ENCODE assay signal across 8 cellular contexts in genomic region chr2:9174771-9175441, GRCh38. TPM values are rescaled to one million over a fixed set of nuclear protein-coding genes. Genes with fewer than 3 reads are reported as not detected.
A peak's percentile ranks its signal among the peaks of the same experiment; 100 is the strongest.
DNase-seq lines count a peak whose midpoint lies in the region; ATAC-seq and TF ChIP-seq lines count a peak whose summit lies in the region.

No MANE protein-coding gene starts in this region.

- TF ChIP-seq CTCF in cardiac muscle cell (IDR thresholded peaks at IDR 0.05; ENCODE audit: low read depth, low read length) (no peak), OCI-LY7 (conservative IDR thresholded peaks at IDR 0.05; ENCODE audit: low read length) (no peak), fibroblast of lung (conservative IDR thresholded peaks at IDR 0.05 in 1 of 2, IDR thresholded peaks at IDR 0.05 in 1 of 2; ENCODE audit: low read depth in 1 of 2, low read length in 2 of 2) (no peak), type B pancreatic cell (conservative IDR thresholded peaks at IDR 0.05) (no peak)

- peaks cover 41% of the 10 kb centered on the region for H3K4me1 Mint-ChIP-seq in type B pancreatic cell (ENCODE audit: unreplicated experiment)

- H3K4me2 ChIP-seq in OCI-LY7 (ENCODE audit: low read length) (peak overlapping the region; percentile 23; the same call in 1 of the 2 replicates), fibroblast of lung (ENCODE audit: extremely low read depth, insufficient read depth, low read length) (peak overlapping the region; percentile 50)

- H3K9ac ChIP-seq in fibroblast of lung (ENCODE audit: insufficient read depth, low read length), result no peak overlapping the region

- H3K4me3 ChIP-seq in cardiac muscle cell, result no peak overlapping the region
- H3K4me3 ChIP-seq in OCI-LY7 (ENCODE audit: low read depth, low read length, poor library complexity, severe bottlenecking), result no peak overlapping the region
- no peak overlapping the region for H3K4me3 ChIP-seq in fibroblast of lung (replicated peaks in 1 of 4; ENCODE audit: control extremely low read depth in 1 of 4, insufficient read depth in 1 of 4, low read depth in 3 of 4, low read length in 4 of 4)

- H3K9me3 ChIP-seq in cardiac muscle cell (ENCODE audit: low read depth) (no peaks in the 10 kb centered on the region), OCI-LY7 (ENCODE audit: low read length) (no peaks in the 10 kb centered on the region), fibroblast of lung (ENCODE audit: control insufficient read depth, insufficient read depth, low read depth, low read length) (no peaks in the 10 kb centered on the region)

- no peak for ATAC-seq in left cardiac atrium
- ATAC-seq in HG03175 (IDR thresholded peaks at IDR 0.05; ENCODE audit: unreplicated experiment), result no peak
- ATAC-seq in HG03280 (IDR thresholded peaks at IDR 0.05; ENCODE audit: unreplicated experiment), result no peak

- POLR2A ChIA-PET in OCI-LY7 (lab: Charles Lee), result interaction anchor here (0.6 kb wide), 1 partner anchor 42 kb away, joined by 3 read pairs; no protein-coding TSS in a partner anchor

- peak overlapping the region; percentile 20 for H3K27ac ChIP-seq in cardiac muscle cell
- no peak overlapping the region for H3K27ac ChIP-seq in OCI-LY7 (ENCODE audit: low read depth, low read length, poor library complexity, severe bottlenecking)
- H3K27ac ChIP-seq in fibroblast of lung (ENCODE audit: insufficient read depth, low read length), result no peak overlapping the region

- H3K27me3 ChIP-seq in cardiac muscle cell (no peaks in the 10 kb centered on the region), fibroblast of lung (ENCODE audit: control insufficient read depth, insufficient read depth, low read length) (no peaks in the 10 kb centered on the region)

- no peaks in the 10 kb centered on the region for H3K9me3 Mint-ChIP-seq in type B pancreatic cell

- peak overlapping the region; percentile 85 for H3K27ac Mint-ChIP-seq in type B pancreatic cell

- peak overlapping the region; percentile 39 for H3K4me3 Mint-ChIP-seq in type B pancreatic cell

- no peaks in the 10 kb centered on the region for H3K36me3 Mint-ChIP-seq in type B pancreatic cell

- H3K4me1 ChIP-seq in cardiac muscle cell (ENCODE audit: low read depth) (peaks cover 16% of the 10 kb centered on the region), OCI-LY7 (ENCODE audit: insufficient read depth, low read length, poor library complexity, severe bottlenecking) (peaks cover 21% of the 10 kb centered on the region), fibroblast of lung (ENCODE audit: control insufficient read depth, extremely low read depth, insufficient read depth, low read length) (peaks cover 11% of the 10 kb centered on the region)

- intact Hi-C loops in left cardiac atrium (cut with DNase I), result no loop called here
- intact Hi-C loops in OCI-LY7 (cut with micrococcal nuclease; ENCODE audit: unreplicated experiment), result no loop called here

- no TSS peak for BruUV-seq in OCI-LY7 (replicated peaks; lab: Mats Ljungman, UMichigan)

- H3K36me3 ChIP-seq in cardiac muscle cell (no peaks in the 10 kb centered on the region), OCI-LY7 (ENCODE audit: insufficient read depth, low read length) (no peaks in the 10 kb centered on the region), fibroblast of lung (ENCODE audit: control insufficient read depth, insufficient read depth, low read length) (no peaks in the 10 kb centered on the region)

- H3K9me2 ChIP-seq in OCI-LY7 (ENCODE audit: insufficient read depth, low read length), result no peaks in the 10 kb centered on the region

- no peaks in the 10 kb centered on the region for H3K27me3 Mint-ChIP-seq in type B pancreatic cell

- no peaks in the 10 kb centered on the region for H4K20me1 ChIP-seq in OCI-LY7 (ENCODE audit: insufficient read depth, low read length)
- no peaks in the 10 kb centered on the region for H4K20me1 ChIP-seq in fibroblast of lung (ENCODE audit: control insufficient read depth, extremely low read depth, insufficient read depth, low read length)

- H2AFZ ChIP-seq in OCI-LY7 (ENCODE audit: low read length), result no peak overlapping the region
- no peak overlapping the region for H2AFZ ChIP-seq in fibroblast of lung (ENCODE audit: low read length)

- DNase-seq in cardiac muscle cell (ENCODE audit: low read depth in 1 of 2, low spot score in 1 of 2), result peak; percentile 47 to 54
- no peak for DNase-seq in left cardiac atrium
- DNase-seq in OCI-LY7 (ENCODE audit: low spot score), result peak; percentile 45
- DNase-seq in fibroblast of lung (ENCODE audit: low read depth in 2 of 2), result peak; percentile 70 to 95
- no peak for DNase-seq in type B pancreatic cell (ENCODE audit: extremely low spot score, unreplicated experiment)
- no peak for DNase-seq in activated T-cell treated with anti-CD3 and anti-CD28 coated beads, Interleukin-2, amount 50 U/mL, for 48 hours

- CTCF ChIA-PET in OCI-LY7 (lab: Charles Lee; ENCODE audit: unreplicated experiment), result no interaction called here

- H3K79me2 ChIP-seq in OCI-LY7 (ENCODE audit: insufficient read depth, low read depth, low read length) (no peaks in the 10 kb centered on the region), fibroblast of lung (ENCODE audit: control insufficient read depth, insufficient read depth, low read length) (no peaks in the 10 kb centered on the region)

RNA-seq across cellular contexts. Expression of gene ASAP2, which starts 31.7 kb away (rescaled TPM):
- total RNA-seq in cardiac muscle cell (12.8 and 16.7 TPM in 2 replicates), left cardiac atrium (10 to 100 TPM; 13.4 to 18.2 TPM), OCI-LY7 (2022) (0.07 and 0.27 TPM in 2 replicates), fibroblast of lung (16.4 and 19.2 TPM in 2 replicates), type B pancreatic cell (ENCODE audit: low replicate concordance) (45.6 and 49.6 TPM in 2 replicates)
- polyA plus RNA-seq in cardiac muscle cell (8.5 and 13.7 TPM in 2 replicates), fibroblast of lung (19.9 and 24.0 TPM in 2 replicates)
- 0.03 TPM in 1 of 2 replicates, not detected in the other for total RNA-seq in OCI-LY7 (2014; rRNA removed; shearing (Covaris generic))
- 10.2 and 11.4 TPM in 2 replicates for polyA plus RNA-seq in fibroblast of lung (2012)
- polyA minus RNA-seq in fibroblast of lung (ENCODE audit: low replicate concordance), result 10.2 and 14.3 TPM in 2 replicates

Comparison
In these comparisons a context has a peak if more than half of its experiments do, and no peak if none do; other contexts are left out.
1. DNase-seq: peak in cardiac muscle cell (2 of 2), OCI-LY7 (single experiment) and fibroblast of lung (2 of 2); none in left cardiac atrium (single experiment), type B pancreatic cell (single experiment) and activated T-cell treated with anti-CD3 and anti-CD28 coated beads, Interleukin-2, amount 50 U/mL, for 48 hours (0 of 2).
2. RNA of gene ASAP2, which starts 31.7 kb away (total RNA-seq): 45.6 to 49.6 TPM in type B pancreatic cell, 16.4 to 19.2 TPM in fibroblast of lung, 13.4 to 18.2 TPM in left cardiac atrium and 12.8 to 16.7 TPM in cardiac muscle cell; 0.03 to 0.27 TPM in OCI-LY7; every median in the first group is over 10 times any median in the second.